Comparison of ENCODE assay signal across 21 cellular contexts in the genomic region with DNA sequence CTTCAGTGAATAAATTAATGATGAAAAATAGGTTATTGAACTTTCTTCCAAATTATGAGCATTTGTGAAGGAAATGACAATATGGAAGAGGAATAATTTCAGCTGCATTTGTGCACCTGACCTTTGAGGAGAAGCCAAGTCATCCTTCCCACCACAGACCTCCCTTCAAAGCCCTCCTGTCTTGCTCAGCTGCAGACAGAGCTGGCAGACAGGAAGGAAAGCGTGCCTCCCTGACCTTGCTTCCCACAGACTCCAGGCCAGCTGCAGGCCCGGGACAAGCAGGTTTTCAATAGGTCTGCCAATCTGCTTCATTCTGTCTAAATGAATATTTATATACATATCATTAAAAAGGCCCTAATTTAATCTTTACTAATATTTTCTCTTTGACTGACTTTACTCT.
DNase-seq lines count a peak whose midpoint lies in the region; ATAC-seq lines count a peak whose summit lies in the region.
"Had no signal": no experiment of that assay in that cellular context is flagged by ENCODE, and none has a peak within 500 bp of the region (broad histone marks: within the 10 kb centered on the region; RNA-seq: fewer than 3 reads in every experiment).

No MANE protein-coding gene starts in this region.

- peaks cover 0 to 4% (median 0%) of the 10 kb centered on the region in 3 donors for H3K36me3 Mint-ChIP-seq in naive thymus-derived CD8-positive, alpha-beta T cell
- H3K36me3 Mint-ChIP-seq: activated naive CD8-positive, alpha-beta T cell treated with anti-CD3 and anti-CD28 coated beads for 36 hours had no signal

- peak; percentile 7 for DNase-seq in M059J (ENCODE audit: low read depth)
- peak; percentile 4 for DNase-seq in astrocyte of the hippocampus (ENCODE audit: low read depth, low spot score)
- DNase-seq in iPS-NIHi11 (ENCODE audit: low spot score), result peak; percentile 17
- peak; percentile 24 for DNase-seq in skeletal muscle cell (ENCODE audit: low read depth)
- DNase-seq in naive thymus-derived CD8-positive, alpha-beta T cell, result no peak
- DNase-seq in NCI-H2171 treated with DMSO at 0.1 percent for 48 hours (lab: John Stamatoyannopoulos, UW), result no peak
- DNase-seq: activated CD4-positive, alpha-beta T cell treated with anti-CD3 and anti-CD28 coated beads for 1 hour; activated naive CD8-positive, alpha-beta T cell treated with anti-CD3 and anti-CD28 coated beads for 36 hours; caudate nucleus; COR-L47; effector CD8-positive, alpha-beta T cell; H9; heart left ventricle; NCI-H1694; stimulated activated CD4-positive, alpha-beta T cell treated with anti-CD3 and anti-CD28 coated beads, Interleukin-4, amount 100 ng/mL, for 4 hours had no signal

- no peak overlapping the region for H3K4me3 ChIP-seq in skeletal muscle cell (ENCODE audit: low read depth, low read length)
- H3K4me3 ChIP-seq: heart left ventricle, lung, smooth muscle cell had no signal

- H3K4me1 Mint-ChIP-seq in naive thymus-derived CD8-positive, alpha-beta T cell, result no peaks in the 10 kb centered on the region

- H3K27ac Mint-ChIP-seq in naive thymus-derived CD8-positive, alpha-beta T cell, result no peak overlapping the region
- H3K27ac Mint-ChIP-seq: activated naive CD8-positive, alpha-beta T cell treated with anti-CD3 and anti-CD28 coated beads for 36 hours; activated T-helper 1 cell treated with anti-CD3 and anti-CD28 coated beads, Interleukin-12 subunit alpha, Interleukin-12 subunit beta, Interleukin-2, Interleukin-4 antibody, amounts not matched to agents 30 ng/mL and 10 ng/mL and 1 ng/mL, durations not matched to agents 14 hours and 24 hours and 36 hours; H9 had no signal

- H3K4me3 Mint-ChIP-seq in naive thymus-derived CD8-positive, alpha-beta T cell, result no peak overlapping the region
- H3K4me3 Mint-ChIP-seq: activated naive CD8-positive, alpha-beta T cell treated with anti-CD3 and anti-CD28 coated beads for 36 hours; activated T-helper 1 cell treated with anti-CD3 and anti-CD28 coated beads, Interleukin-12 subunit alpha, Interleukin-12 subunit beta, Interleukin-2, Interleukin-4 antibody, amounts not matched to agents 30 ng/mL and 10 ng/mL and 1 ng/mL, durations not matched to agents 14 hours and 24 hours and 36 hours; H9 had no signal

- H3K27me3 Mint-ChIP-seq in naive thymus-derived CD8-positive, alpha-beta T cell, result no peaks in the 10 kb centered on the region

- H3K9me3 Mint-ChIP-seq in naive thymus-derived CD8-positive, alpha-beta T cell, result peaks cover 0 to 10% (median 2%) of the 10 kb centered on the region in 9 donors
- H3K9me3 Mint-ChIP-seq: activated T-helper 1 cell treated with anti-CD3 and anti-CD28 coated beads, Interleukin-12 subunit alpha, Interleukin-12 subunit beta, Interleukin-2, Interleukin-4 antibody, amounts not matched to agents 30 ng/mL and 10 ng/mL and 1 ng/mL, durations not matched to agents 14 hours and 24 hours and 36 hours; H9 had no signal

- POLR2A ChIA-PET in naive thymus-derived CD8-positive, alpha-beta T cell (lab: Charles Lee), result no interaction called here

- ATAC-seq in HG03039 (IDR thresholded peaks at IDR 0.05; ENCODE audit: unreplicated experiment) (no peak), GM18909 (IDR thresholded peaks at IDR 0.05; ENCODE audit: poor library complexity, unreplicated experiment) (no peak)
- ATAC-seq in naive thymus-derived CD8-positive, alpha-beta T cell, result no peak
- ATAC-seq: HepG2 had no signal

Comparison
In these comparisons a context has a peak if more than half of its experiments do, and no peak if none do; other contexts are left out.
1. DNase-seq: peak in M059J (single experiment), astrocyte of the hippocampus (single experiment), iPS-NIHi11 (single experiment) and skeletal muscle cell (single experiment); none in naive thymus-derived CD8-positive, alpha-beta T cell (0 of 10) and NCI-H2171 treated with DMSO at 0.1 percent for 48 hours (single experiment).